ENCODE assay signal across 34 cellular contexts in genomic region chr3:63046152-63046551, GRCh38.
"Had no signal": no experiment of that assay in that cellular context is flagged by ENCODE, and none has a peak within 500 bp of the region (broad histone marks: within the 10 kb centered on the region; RNA-seq: fewer than 3 reads in every experiment).

No MANE protein-coding gene starts in this region.

- H3K27ac Mint-ChIP-seq: activated CD4-positive, alpha-beta memory T cell treated with anti-CD3 and anti-CD28 coated beads, Interleukin-2, amount 10 ng/mL, durations not matched to agents 7 days and 5 days; activated CD4-positive, alpha-beta T cell treated with anti-CD3 and anti-CD28 coated beads for 36 hours; activated CD4-positive, alpha-beta T cell treated with anti-CD3 and anti-CD28 coated beads, Interleukin-2, amount 10 ng/mL, durations not matched to agents 24 days and 14 days; activated naive CD4-positive, alpha-beta T cell treated with anti-CD3 and anti-CD28 coated beads, Interleukin-2, amount 10 ng/mL, durations not matched to agents 7 days and 5 days; activated naive CD4-positive, alpha-beta T cell treated with anti-CD3 and anti-CD28 coated beads, Interleukin-2, amount 50 U/mL, for 72 hours; activated naive CD8-positive, alpha-beta T cell treated with anti-CD3 and anti-CD28 coated beads, Interleukin-2, amount 10 ng/mL, durations not matched to agents 7 days and 5 days; activated T-helper 1 cell treated with anti-CD3 and anti-CD28 coated beads, Interleukin-12 subunit alpha, Interleukin-12 subunit beta, Interleukin-2, Interleukin-4 antibody, amounts not matched to agents 30 ng/mL and 10 ng/mL and 1 ng/mL, durations not matched to agents 14 hours and 24 hours and 36 hours; activated T-helper 2 cell treated with anti-CD3 and anti-CD28 coated beads, Interferon-gamma antibody, Interleukin-2, Interleukin-4, amounts not matched to agents 10 μg/mL and 5 μg/mL and 100 μg/mL, durations not matched to agents 14 hours and 24 hours and 36 hours; brain; dendritic cell treated with granulocyte-macrophage colony-stimulating factor and Interleukin-4, amounts not matched to agents 40 ng/mL and 50 ng/mL, for 4 days; endodermal cell; T-helper 17 cell; T-helper 2 cell treated with Interferon-gamma antibody and Interleukin-4, amounts not matched to agents 5 μg/mL and 100 μg/mL, for 36 hours had no signal

- H3K27me3 Mint-ChIP-seq: activated CD4-positive, alpha-beta memory T cell treated with anti-CD3 and anti-CD28 coated beads, Interleukin-2, amount 10 ng/mL, durations not matched to agents 7 days and 5 days; activated CD4-positive, alpha-beta T cell treated with anti-CD3 and anti-CD28 coated beads for 36 hours; activated CD4-positive, alpha-beta T cell treated with anti-CD3 and anti-CD28 coated beads, Interleukin-2, amount 10 ng/mL, durations not matched to agents 24 days and 14 days; activated naive CD4-positive, alpha-beta T cell treated with anti-CD3 and anti-CD28 coated beads, Interleukin-2, amount 10 ng/mL, durations not matched to agents 7 days and 5 days; activated naive CD8-positive, alpha-beta T cell treated with anti-CD3 and anti-CD28 coated beads, Interleukin-2, amount 10 ng/mL, durations not matched to agents 7 days and 5 days; dendritic cell treated with granulocyte-macrophage colony-stimulating factor and Interleukin-4, amounts not matched to agents 40 ng/mL and 50 ng/mL, for 4 days; T-helper 17 cell had no signal

- H3K36me3 ChIP-seq: ascending aorta, breast epithelium, cardiac muscle cell had no signal

- H3K36me3 Mint-ChIP-seq: activated naive CD4-positive, alpha-beta T cell treated with anti-CD3 and anti-CD28 coated beads, Interleukin-2, amount 10 ng/mL, durations not matched to agents 7 days and 5 days; activated naive CD4-positive, alpha-beta T cell treated with anti-CD3 and anti-CD28 coated beads, Interleukin-2, amount 50 U/mL, for 72 hours; activated naive CD8-positive, alpha-beta T cell treated with anti-CD3 and anti-CD28 coated beads, Interleukin-2, amount 10 ng/mL, durations not matched to agents 7 days and 5 days; brain had no signal

- H3K9me3 ChIP-seq: ascending aorta, breast epithelium had no signal

- H3K27ac ChIP-seq: ascending aorta, breast epithelium, coronary artery, dorsolateral prefrontal cortex had no signal

- DNase-seq: activated CD4-positive, alpha-beta memory T cell treated with anti-CD3 and anti-CD28 coated beads, Interleukin-2, amount 10 ng/mL, durations not matched to agents 7 days and 5 days; activated CD4-positive, alpha-beta T cell treated with anti-CD3 and anti-CD28 coated beads for 36 hours; activated CD4-positive, alpha-beta T cell treated with anti-CD3 and anti-CD28 coated beads, Interleukin-2, amount 10 ng/mL, durations not matched to agents 24 days and 14 days; activated CD4-positive, alpha-beta T cell treated with anti-CD3 and anti-CD28 coated beads, Interleukin-2, amount 50 U/mL, for 4 hours; activated CD4-positive, CD25-positive, alpha-beta regulatory T cell; activated CD4-positive, CD25-positive, alpha-beta regulatory T cell treated with anti-CD3 and anti-CD28 coated beads, Interleukin-2, amount 50 U/mL, for 72 hours; activated CD8-positive, alpha-beta memory T cell treated with anti-CD3 and anti-CD28 coated beads for 24 hours; activated gamma-delta T cell; activated naive CD4-positive, alpha-beta T cell; activated naive CD4-positive, alpha-beta T cell treated with anti-CD3 and anti-CD28 coated beads, Interleukin-2, amount 10 ng/mL, durations not matched to agents 7 days and 5 days; activated naive CD8-positive, alpha-beta T cell treated with anti-CD3 and anti-CD28 coated beads, Interleukin-2, amount 10 ng/mL, durations not matched to agents 7 days and 5 days; activated T-cell treated with anti-CD3 and anti-CD28 coated beads, Interleukin-2, amount 50 U/mL, for 1 hour; activated T-cell treated with anti-CD3 and anti-CD28 coated beads, Interleukin-2, amount 50 U/mL, for 48 hours; central memory CD4-positive, alpha-beta T cell; cerebellar nuclear complex; dorsolateral prefrontal cortex; effector memory CD4-positive, alpha-beta T cell; endodermal cell; foreskin fibroblast; head of caudate nucleus; T-helper 1 cell; T-helper 17 cell; T1000 had no signal

- ATAC-seq: activated CD4-positive, alpha-beta T cell treated with anti-CD3 and anti-CD28 coated beads for 36 hours; activated naive CD4-positive, alpha-beta T cell treated with anti-CD3 and anti-CD28 coated beads, Interleukin-2, amount 50 U/mL, for 72 hours; esophagus mucosa; T-helper 17 cell had no signal

- H3K4me3 Mint-ChIP-seq: activated CD4-positive, alpha-beta memory T cell treated with anti-CD3 and anti-CD28 coated beads, Interleukin-2, amount 10 ng/mL, durations not matched to agents 7 days and 5 days; activated CD4-positive, alpha-beta T cell treated with anti-CD3 and anti-CD28 coated beads for 36 hours; activated CD4-positive, alpha-beta T cell treated with anti-CD3 and anti-CD28 coated beads, Interleukin-2, amount 10 ng/mL, durations not matched to agents 24 days and 14 days; activated naive CD4-positive, alpha-beta T cell treated with anti-CD3 and anti-CD28 coated beads, Interleukin-2, amount 10 ng/mL, durations not matched to agents 7 days and 5 days; activated naive CD8-positive, alpha-beta T cell treated with anti-CD3 and anti-CD28 coated beads, Interleukin-2, amount 10 ng/mL, durations not matched to agents 7 days and 5 days; activated T-helper 1 cell treated with anti-CD3 and anti-CD28 coated beads, Interleukin-12 subunit alpha, Interleukin-12 subunit beta, Interleukin-2, Interleukin-4 antibody, amounts not matched to agents 30 ng/mL and 10 ng/mL and 1 ng/mL, durations not matched to agents 14 hours and 24 hours and 36 hours; brain; dendritic cell treated with granulocyte-macrophage colony-stimulating factor and Interleukin-4, amounts not matched to agents 40 ng/mL and 50 ng/mL, for 4 days; endodermal cell; T-helper 17 cell; T-helper 2 cell treated with Interferon-gamma antibody and Interleukin-4, amounts not matched to agents 5 μg/mL and 100 μg/mL, for 36 hours had no signal

- H3K4me3 ChIP-seq: ascending aorta, breast epithelium, cardiac muscle cell, coronary artery, dorsolateral prefrontal cortex had no signal

- H3K27me3 ChIP-seq: ascending aorta, breast epithelium, cardiac muscle cell, dorsolateral prefrontal cortex had no signal

- H3K9me3 Mint-ChIP-seq: activated CD4-positive, alpha-beta memory T cell treated with anti-CD3 and anti-CD28 coated beads, Interleukin-2, amount 10 ng/mL, durations not matched to agents 7 days and 5 days; activated naive CD4-positive, alpha-beta T cell treated with anti-CD3 and anti-CD28 coated beads, Interleukin-2, amount 10 ng/mL, durations not matched to agents 7 days and 5 days; activated naive CD8-positive, alpha-beta T cell treated with anti-CD3 and anti-CD28 coated beads, Interleukin-2, amount 10 ng/mL, durations not matched to agents 7 days and 5 days; activated T-helper 1 cell treated with anti-CD3 and anti-CD28 coated beads, Interleukin-12 subunit alpha, Interleukin-12 subunit beta, Interleukin-2, Interleukin-4 antibody, amounts not matched to agents 30 ng/mL and 10 ng/mL and 1 ng/mL, durations not matched to agents 14 hours and 24 hours and 36 hours had no signal

- H3K4me1 ChIP-seq: ascending aorta, breast epithelium had no signal

- H3K4me1 Mint-ChIP-seq: activated CD4-positive, alpha-beta memory T cell treated with anti-CD3 and anti-CD28 coated beads, Interleukin-2, amount 10 ng/mL, durations not matched to agents 7 days and 5 days; activated CD4-positive, alpha-beta T cell treated with anti-CD3 and anti-CD28 coated beads for 36 hours; activated CD4-positive, alpha-beta T cell treated with anti-CD3 and anti-CD28 coated beads, Interleukin-2, amount 10 ng/mL, durations not matched to agents 24 days and 14 days; activated naive CD4-positive, alpha-beta T cell treated with anti-CD3 and anti-CD28 coated beads, Interleukin-2, amount 10 ng/mL, durations not matched to agents 7 days and 5 days; activated naive CD8-positive, alpha-beta T cell treated with anti-CD3 and anti-CD28 coated beads, Interleukin-2, amount 10 ng/mL, durations not matched to agents 7 days and 5 days; T-helper 17 cell had no signal
